ENCODE assay signal across 9 cellular contexts in genomic region chr15:76866716-76867321, GRCh38. TPM values are rescaled to one million over a fixed set of nuclear protein-coding genes. Genes with fewer than 3 reads are reported as not detected.
DNase-seq lines count a peak whose midpoint lies in the region; ATAC-seq lines count a peak whose summit lies in the region.
"Had no signal": no experiment of that assay in that cellular context is flagged by ENCODE, and none has a peak within 500 bp of the region (broad histone marks: within the 10 kb centered on the region; RNA-seq: fewer than 3 reads in every experiment).

No MANE protein-coding gene starts in this region.

- 0 out of 2 replicates have a peak, but pooled peaks cover 7% of the 10 kb centered on the region for H4K20me1 ChIP-seq in Karpas-422 (ENCODE audit: insufficient read depth, low read depth, low read length)

- no peak overlapping the region for H3K9ac ChIP-seq in Karpas-422 (ENCODE audit: low read length)

- H3K36me3 ChIP-seq in Karpas-422 (ENCODE audit: insufficient read depth, low read length), result no peaks in the 10 kb centered on the region

- H3K4me1 ChIP-seq in Karpas-422 (ENCODE audit: low read length), result no peaks in the 10 kb centered on the region

- H3K79me2 ChIP-seq in Karpas-422 (ENCODE audit: low read length), result no peaks in the 10 kb centered on the region

- no peaks in the 10 kb centered on the region for H3K9me3 ChIP-seq in Karpas-422 (ENCODE audit: low read length)

- no peak overlapping the region for H3K4me2 ChIP-seq in Karpas-422 (ENCODE audit: low read depth, low read length, poor library complexity, severe bottlenecking)

- no peak overlapping the region for H3K4me3 ChIP-seq in Karpas-422 (ENCODE audit: low read length)

- H3K27me3 ChIP-seq in Karpas-422 (ENCODE audit: low read length), result no peaks in the 10 kb centered on the region

- peak; percentile 31 for DNase-seq in EL
- peak; percentile 71 for DNase-seq in Karpas-422
- DNase-seq in amniotic epithelial cell (ENCODE audit: low read depth), result peak; percentile 46
- DNase-seq in kidney tubule cell (ENCODE audit: low spot score), result peak; percentile 34
- no peak for DNase-seq in activated CD8-positive, alpha-beta memory T cell treated with anti-CD3 and anti-CD28 coated beads, Interleukin-2, amount 50 U/mL, for 4 hours

- no peak overlapping the region for H2AFZ ChIP-seq in Karpas-422 (ENCODE audit: low read length)

- H3K27ac ChIP-seq in Karpas-422 (ENCODE audit: low read length), result no peak overlapping the region

- H3K9me2 ChIP-seq in Karpas-422 (replicated peaks; ENCODE audit: insufficient read depth, low read length), result no peaks in the 10 kb centered on the region

- ATAC-seq in HG03097 (IDR thresholded peaks at IDR 0.05; ENCODE audit: low FRiP score, unreplicated experiment) (no peak), HG02970 (IDR thresholded peaks at IDR 0.05; ENCODE audit: low FRiP score, unreplicated experiment) (no peak), HG03280 (IDR thresholded peaks at IDR 0.05; ENCODE audit: unreplicated experiment) (no peak)
- ATAC-seq: naive thymus-derived CD8-positive, alpha-beta T cell had no signal

RNA-seq across cellular contexts. Expression of gene SCAPER, which starts 38.3 kb away (rescaled TPM):
- total RNA-seq in Karpas-422 (2014; rRNA removed; shearing (Covaris generic); ENCODE audit: low replicate concordance), result 4.3 and 6.3 TPM in 2 replicates
